Comparison of ENCODE assay signal across 7 cellular contexts in the genomic region with DNA sequence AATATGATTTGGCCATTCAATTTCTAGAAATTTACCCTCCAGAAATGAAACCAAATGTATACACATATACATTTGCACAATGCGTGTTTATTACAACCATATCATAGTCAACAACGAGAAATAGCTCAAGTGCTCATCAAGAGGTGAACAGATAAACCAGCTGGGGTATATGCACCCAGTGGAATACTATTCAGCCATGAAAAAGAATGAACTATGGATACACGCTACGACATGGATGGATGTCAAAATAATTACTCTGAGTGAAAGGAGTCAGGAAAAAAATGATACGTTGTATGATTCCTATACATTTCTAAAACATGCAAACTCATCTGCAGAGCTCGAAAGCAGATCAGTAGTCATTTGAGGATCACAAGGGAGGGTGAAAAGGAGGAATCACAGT.
"Had no signal": no experiment of that assay in that cellular context is flagged by ENCODE, and none has a peak within 500 bp of the region (broad histone marks: within the 10 kb centered on the region; RNA-seq: fewer than 3 reads in every experiment).

No MANE protein-coding gene starts in this region.

- H2AFZ ChIP-seq: GM23338 had no signal

- H3K36me3 ChIP-seq: HAP-1 had no signal

- ATAC-seq: GM23338, HCT116, HepG2 had no signal

- H3K4me2 ChIP-seq: GM23338 had no signal

- DNase-seq: H7, Kasumi-1, KG1 had no signal

- H3K4me3 ChIP-seq: GM23338, HAP-1 had no signal

- FAIRE-seq: HepG2 had no signal

- H3K4me1 ChIP-seq: HAP-1 had no signal

- H3K9me3 ChIP-seq: HAP-1 had no signal
